Comparison of ENCODE assay signal across 16 cellular contexts in the genomic region with DNA sequence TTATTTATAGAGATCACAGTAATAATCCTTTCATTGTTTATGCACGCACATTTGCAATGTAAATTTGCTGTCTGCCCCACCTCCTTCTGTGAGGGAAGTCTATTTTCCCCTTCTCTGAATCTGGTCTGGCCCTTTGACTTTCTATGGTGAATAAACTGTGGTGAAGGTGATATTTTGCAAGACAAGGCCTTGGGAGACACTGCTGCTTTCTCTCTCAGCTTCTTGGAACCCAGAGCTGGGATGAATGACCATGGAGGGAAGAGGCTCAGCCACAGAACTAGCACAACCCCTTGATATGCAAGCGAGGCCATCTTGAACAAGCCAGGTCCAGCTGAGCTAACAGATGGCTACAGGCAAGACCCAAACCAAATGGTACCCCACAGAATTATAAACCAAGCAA.
"Had no signal": no experiment of that assay in that cellular context is flagged by ENCODE, and none has a peak within 500 bp of the region (broad histone marks: within the 10 kb centered on the region; RNA-seq: fewer than 3 reads in every experiment).

No MANE protein-coding gene starts in this region.

- H3K27ac Mint-ChIP-seq: activated T-helper 1 cell treated with anti-CD3 and anti-CD28 coated beads, Interleukin-12 subunit alpha, Interleukin-12 subunit beta, Interleukin-2, Interleukin-4 antibody, amounts not matched to agents 30 ng/mL and 10 ng/mL and 1 ng/mL, durations not matched to agents 14 hours and 24 hours and 36 hours had no signal

- H3K27me3 ChIP-seq: colonic mucosa, esophagus muscularis mucosa, tibial artery had no signal

- H3K4me1 ChIP-seq: colonic mucosa, prostate gland, tibial artery had no signal

- H3K36me3 ChIP-seq: colonic mucosa, esophagus muscularis mucosa, prostate gland, tibial artery had no signal

- H3K36me3 Mint-ChIP-seq: mesothelial cell of epicardium had no signal

- H3K4me3 Mint-ChIP-seq: activated T-helper 1 cell treated with anti-CD3 and anti-CD28 coated beads, Interleukin-12 subunit alpha, Interleukin-12 subunit beta, Interleukin-2, Interleukin-4 antibody, amounts not matched to agents 30 ng/mL and 10 ng/mL and 1 ng/mL, durations not matched to agents 14 hours and 24 hours and 36 hours; mesothelial cell of epicardium had no signal

- H3K27ac ChIP-seq: colonic mucosa, esophagus muscularis mucosa, prostate gland, skin epidermis, tibial artery had no signal

- DNase-seq: activated CD4-positive, CD25-positive, alpha-beta regulatory T cell treated with anti-CD3 and anti-CD28 coated beads, Interleukin-2, amount 50 U/mL, for 72 hours; activated naive CD4-positive, alpha-beta T cell treated with Interleukin-2 at 50 U/mL for 16 hours; colonic mucosa; hypothalamus; islet precursor cell; right cardiac atrium; stimulated activated CD4-positive, alpha-beta T cell treated with anti-CD3 and anti-CD28 coated beads, Interleukin-4, amount 100 ng/mL, for 24 hours; stimulated activated naive CD4-positive, alpha-beta T cell; T-helper 9 cell; tibial artery had no signal

- H3K9me3 ChIP-seq: colonic mucosa, esophagus muscularis mucosa, prostate gland, tibial artery had no signal

- H3K9me3 Mint-ChIP-seq: activated T-helper 1 cell treated with anti-CD3 and anti-CD28 coated beads, Interleukin-12 subunit alpha, Interleukin-12 subunit beta, Interleukin-2, Interleukin-4 antibody, amounts not matched to agents 30 ng/mL and 10 ng/mL and 1 ng/mL, durations not matched to agents 14 hours and 24 hours and 36 hours; mesothelial cell of epicardium had no signal

- H3K4me3 ChIP-seq: colonic mucosa, esophagus muscularis mucosa, lung, prostate gland, skin epidermis, tibial artery had no signal
